Comparison of ENCODE assay signal across 8 cellular contexts in the genomic region with DNA sequence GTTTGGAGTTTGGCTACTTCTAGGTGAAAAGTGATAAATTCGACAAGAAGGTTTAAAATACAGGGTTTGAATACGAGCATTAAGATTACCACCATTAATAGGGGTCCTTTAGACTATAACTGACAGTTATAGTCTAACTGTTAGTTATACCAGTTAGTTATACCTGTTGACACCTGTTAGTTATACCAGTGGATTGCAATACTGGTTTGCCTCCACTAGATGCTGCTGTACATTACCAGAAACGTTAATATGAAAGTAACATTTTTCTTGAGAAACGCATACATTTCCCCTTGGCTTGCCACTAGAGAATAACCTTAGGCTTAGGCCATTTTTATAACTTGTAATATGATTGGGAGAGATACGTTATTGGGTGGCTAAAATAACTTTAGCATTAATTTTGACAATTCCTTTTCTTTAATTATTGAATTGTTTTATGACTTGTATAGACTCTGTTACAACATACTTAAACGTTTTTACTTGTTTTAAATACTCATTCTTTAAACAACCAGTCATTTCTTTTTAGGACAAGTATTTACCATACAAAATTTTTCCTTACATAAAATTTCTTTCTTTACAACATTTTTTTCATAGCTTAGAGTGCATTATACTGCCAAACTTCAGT.
DNase-seq lines count a peak whose midpoint lies in the region; ATAC-seq, FAIRE-seq and TF ChIP-seq lines count a peak whose summit lies in the region.

No MANE protein-coding gene starts in this region.

- no peak overlapping the region for H3K4me3 ChIP-seq in kidney (ENCODE audit: low read length in 2 of 2)

- H3K4me1 Mint-ChIP-seq in activated T-helper 1 cell treated with anti-CD3 and anti-CD28 coated beads, Interleukin-12 subunit alpha, Interleukin-12 subunit beta, Interleukin-2, Interleukin-4 antibody, amounts not matched to agents 30 ng/mL and 10 ng/mL and 1 ng/mL, durations not matched to agents 14 hours and 24 hours and 36 hours (ENCODE audit: low read depth), result no peaks in the 10 kb centered on the region

- no peaks in the 10 kb centered on the region for H3K27me3 Mint-ChIP-seq in activated T-helper 1 cell treated with anti-CD3 and anti-CD28 coated beads, Interleukin-12 subunit alpha, Interleukin-12 subunit beta, Interleukin-2, Interleukin-4 antibody, amounts not matched to agents 30 ng/mL and 10 ng/mL and 1 ng/mL, durations not matched to agents 14 hours and 24 hours and 36 hours (ENCODE audit: insufficient read depth)

- intact Hi-C loops in kidney (cut with DNase I), result no loop called here
- intact Hi-C loops in activated T-helper 1 cell treated with anti-CD3 and anti-CD28 coated beads, Interleukin-12 subunit alpha, Interleukin-12 subunit beta, Interleukin-2, Interleukin-4 antibody, amounts not matched to agents 30 ng/mL and 10 ng/mL and 1 ng/mL, durations not matched to agents 14 hours and 24 hours and 36 hours (cut with micrococcal nuclease), result no loop called here

- H3K4me1 ChIP-seq in kidney (ENCODE audit: control insufficient read depth in 1 of 2, insufficient read depth in 1 of 2, low read depth in 1 of 2, low read length in 2 of 2), result no peaks in the 10 kb centered on the region

- no peaks in the 10 kb centered on the region for H3K36me3 Mint-ChIP-seq in activated T-helper 1 cell treated with anti-CD3 and anti-CD28 coated beads, Interleukin-12 subunit alpha, Interleukin-12 subunit beta, Interleukin-2, Interleukin-4 antibody, amounts not matched to agents 30 ng/mL and 10 ng/mL and 1 ng/mL, durations not matched to agents 14 hours and 24 hours and 36 hours (ENCODE audit: low read depth)

- H3K36me3 ChIP-seq in kidney (ENCODE audit: control insufficient read depth in 1 of 2, insufficient read depth in 2 of 2, low read length in 2 of 2), result no peaks in the 10 kb centered on the region

- peak; percentile 27 for DNase-seq in COLO668 (lab: John Stamatoyannopoulos, UW; ENCODE audit: unreplicated experiment)
- no peak for DNase-seq in GM19239 (ENCODE audit: insufficient read length, low spot score)
- peak; percentile 37 for DNase-seq in SK-N-DZ (ENCODE audit: low spot score)
- no peak for DNase-seq in kidney
- no peak for DNase-seq in NCI-H2196 treated with DMSO at 0.1 percent for 48 hours (lab: John Stamatoyannopoulos, UW; ENCODE audit: unreplicated experiment)
- DNase-seq in NCI-H187 treated with DMSO at 0.1 percent for 48 hours (lab: John Stamatoyannopoulos, UW), result no peak
- no peak for DNase-seq in activated T-helper 1 cell treated with anti-CD3 and anti-CD28 coated beads, Interleukin-12 subunit alpha, Interleukin-12 subunit beta, Interleukin-2, Interleukin-4 antibody, amounts not matched to agents 30 ng/mL and 10 ng/mL and 1 ng/mL, durations not matched to agents 14 hours and 24 hours and 36 hours (ENCODE audit: low spot score)

- no peak overlapping the region for H3K9ac ChIP-seq in kidney (ENCODE audit: low read length in 2 of 2)

- peak; percentile 48 for TF ChIP-seq CTCF in kidney (IDR thresholded peaks at IDR 0.05; ENCODE audit: borderline replicate concordance, extremely low read depth, insufficient read depth)

- H3K27ac ChIP-seq in kidney (ENCODE audit: low read depth in 2 of 2, low read length in 2 of 2), result no peak overlapping the region

- FAIRE-seq in GM19239 (lab: Jason Lieb, UNC) (peak; percentile 79), kidney (lab: Jason Lieb, UNC) (peak; percentile 41)

- no peak overlapping the region for H3K27ac Mint-ChIP-seq in activated T-helper 1 cell treated with anti-CD3 and anti-CD28 coated beads, Interleukin-12 subunit alpha, Interleukin-12 subunit beta, Interleukin-2, Interleukin-4 antibody, amounts not matched to agents 30 ng/mL and 10 ng/mL and 1 ng/mL, durations not matched to agents 14 hours and 24 hours and 36 hours

- H3K9me3 Mint-ChIP-seq in activated T-helper 1 cell treated with anti-CD3 and anti-CD28 coated beads, Interleukin-12 subunit alpha, Interleukin-12 subunit beta, Interleukin-2, Interleukin-4 antibody, amounts not matched to agents 30 ng/mL and 10 ng/mL and 1 ng/mL, durations not matched to agents 14 hours and 24 hours and 36 hours, result peaks cover 13% of the 10 kb centered on the region

- peak; percentile 74 for ATAC-seq in HG03432 (IDR thresholded peaks at IDR 0.05; ENCODE audit: unreplicated experiment)

- no peak overlapping the region for H3K4me3 Mint-ChIP-seq in activated T-helper 1 cell treated with anti-CD3 and anti-CD28 coated beads, Interleukin-12 subunit alpha, Interleukin-12 subunit beta, Interleukin-2, Interleukin-4 antibody, amounts not matched to agents 30 ng/mL and 10 ng/mL and 1 ng/mL, durations not matched to agents 14 hours and 24 hours and 36 hours

- H3K9me3 ChIP-seq in kidney (ENCODE audit: control insufficient read depth in 1 of 2, low read length in 2 of 2), result peaks cover 8 to 21% of the 10 kb centered on the region in 2 donors

Comparison
In these comparisons a context has a peak if more than half of its experiments do, and no peak if none do; other contexts are left out.
1. DNase-seq: peak in COLO668 (single experiment) and SK-N-DZ (single experiment); none in GM19239 (single experiment), kidney (single experiment), NCI-H2196 treated with DMSO at 0.1 percent for 48 hours (single experiment), NCI-H187 treated with DMSO at 0.1 percent for 48 hours (single experiment) and activated T-helper 1 cell treated with anti-CD3 and anti-CD28 coated beads, Interleukin-12 subunit alpha, Interleukin-12 subunit beta, Interleukin-2, Interleukin-4 antibody, amounts not matched to agents 30 ng/mL and 10 ng/mL and 1 ng/mL, durations not matched to agents 14 hours and 24 hours and 36 hours (single experiment).